ENCODE assay signal across 8 cellular contexts in genomic region chr19:40284501-40285352, GRCh38. TPM values are rescaled to one million over a fixed set of nuclear protein-coding genes. Genes with fewer than 3 reads are reported as not detected.
DNase-seq lines count a peak whose midpoint lies in the region; ATAC-seq, FAIRE-seq and TF ChIP-seq lines count a peak whose summit lies in the region.

TSS of gene AKT2 (minus strand) at chr19:40285345. CDS start at chr19:40265267, 20,078 bp downstream.

- peaks cover 48% of the 10 kb centered on the region for H4K20me1 ChIP-seq in BLaER1

- peak within 1 kb of the TSS; percentile 99 for H3K4me2 ChIP-seq in BLaER1

- FAIRE-seq in pancreas (lab: Jason Lieb, UNC), result no peak

- DNase-seq in RWPE2 (ENCODE audit: low spot score) (peak; percentile 68), glomerular endothelial cell (ENCODE audit: extremely low read depth, low read depth, low spot score) (no peak), pancreas (peak in 2 of 6 donors; percentile 83 to 84), thyroid gland (peak in 1 of 2 donors; percentile 29)
- DNase-seq in activated naive CD4-positive, alpha-beta T cell (lab: John Stamatoyannopoulos, UW), result peak; percentile 46 to 87 (median 68)

- ATAC-seq in GM19324 (IDR thresholded peaks at IDR 0.05; ENCODE audit: low FRiP score, unreplicated experiment), result peak; percentile 41
- ATAC-seq in HG03442 (IDR thresholded peaks at IDR 0.05; ENCODE audit: unreplicated experiment), result peak; percentile 22
- peak; percentile 33 for ATAC-seq in RWPE2 (ENCODE audit: low read depth)
- peak; percentile 39 to 67 (median 52) for ATAC-seq in pancreas

- 1% methylated on average over 44 to 84 of the region's 84 CpGs for WGBS in pancreas, 2 donors
- 1 to 2% methylated on average over 10 to 30 of the region's 84 CpGs for WGBS in thyroid gland, 2 donors

- peak in 1 of 2 donors; percentile 37 for TF ChIP-seq POLR2A in thyroid gland (IDR thresholded peaks at IDR 0.05)

- H3K27ac ChIP-seq in BLaER1, result peak within 1 kb of the TSS; percentile 98
- peak within 1 kb of the TSS; percentile 64 for H3K27ac ChIP-seq in RWPE2 (ENCODE audit: poor library complexity, severe bottlenecking)
- H3K27ac ChIP-seq in pancreas, result peak within 1 kb of the TSS; percentile 90 to 97 (median 94)
- peak within 1 kb of the TSS; percentile 97 to 100 (median 98) for H3K27ac ChIP-seq in thyroid gland

- intact Hi-C loops in pancreas (cut with DNase I) (no loop called here), thyroid gland (cut with DNase I) (loop anchor here (5.0 kb wide), 1 partner anchor 47 kb away; no protein-coding TSS in a partner anchor)

- peak within 1 kb of the TSS; percentile 97 for H3K9ac ChIP-seq in BLaER1

- H3K9me3 ChIP-seq in BLaER1 (no peaks in the 10 kb centered on the region), RWPE2 (ENCODE audit: severe bottlenecking) (no peaks in the 10 kb centered on the region), pancreas (no peaks in the 10 kb centered on the region), thyroid gland (no peaks in the 10 kb centered on the region)

- TF ChIP-seq CTCF in RWPE2 (IDR thresholded peaks at IDR 0.05; ENCODE audit: poor library complexity, severe bottlenecking) (no peak), pancreas (IDR thresholded peaks at IDR 0.05) (no peak), thyroid gland (IDR thresholded peaks at IDR 0.05) (peak in 1 of 6 experiments; percentile 5)

- H3K36me3 ChIP-seq in BLaER1 (peaks cover 7% of the 10 kb centered on the region; the same call in 1 of the 2 replicates), RWPE2 (ENCODE audit: low read depth) (peaks cover 4% of the 10 kb centered on the region; the same call in 1 of the 2 replicates), pancreas (no peaks in the 10 kb centered on the region), thyroid gland (no peaks in the 10 kb centered on the region)

- H3K4me1 ChIP-seq in BLaER1, result peaks cover 64% of the 10 kb centered on the region
- H3K4me1 ChIP-seq in RWPE2 (ENCODE audit: insufficient read depth, poor library complexity, severe bottlenecking), result peaks cover 4% of the 10 kb centered on the region
- peaks cover 18 to 34% (median 28%) of the 10 kb centered on the region in 3 donors for H3K4me1 ChIP-seq in pancreas
- H3K4me1 ChIP-seq in thyroid gland, result peaks cover 36 to 50% of the 10 kb centered on the region in 2 donors

- H3K4me3 ChIP-seq in BLaER1 (peak within 1 kb of the TSS; percentile 87), RWPE2 (ENCODE audit: severe bottlenecking) (peak within 1 kb of the TSS; percentile 88), pancreas (peak within 1 kb of the TSS; percentile 62 to 93 (median 78)), thyroid gland (replicated peaks in 1 of 3) (peak within 1 kb of the TSS; percentile 56 to 95 (median 91))

- H3K27me3 ChIP-seq in BLaER1 (no peaks in the 10 kb centered on the region), RWPE2 (ENCODE audit: insufficient read depth, poor library complexity, severe bottlenecking) (no peaks in the 10 kb centered on the region), pancreas (no peaks in the 10 kb centered on the region), thyroid gland (no peaks in the 10 kb centered on the region)

RNA-seq across cellular contexts. Expression of gene AKT2, which starts in this region (rescaled TPM):
- total RNA-seq in glomerular endothelial cell (33.8 and 38.6 TPM in 2 replicates), pancreas (10 to 100 TPM; 49.2 to 79.3 (median 54.5) TPM), thyroid gland (100 to 1,000 TPM; 166 to 285 (median 190) TPM)
- polyA plus RNA-seq in pancreas, result 10 to 100 TPM; 54.8 to 70.1 TPM
